Comparison of ENCODE assay signal across 8 cellular contexts in the genomic region with DNA sequence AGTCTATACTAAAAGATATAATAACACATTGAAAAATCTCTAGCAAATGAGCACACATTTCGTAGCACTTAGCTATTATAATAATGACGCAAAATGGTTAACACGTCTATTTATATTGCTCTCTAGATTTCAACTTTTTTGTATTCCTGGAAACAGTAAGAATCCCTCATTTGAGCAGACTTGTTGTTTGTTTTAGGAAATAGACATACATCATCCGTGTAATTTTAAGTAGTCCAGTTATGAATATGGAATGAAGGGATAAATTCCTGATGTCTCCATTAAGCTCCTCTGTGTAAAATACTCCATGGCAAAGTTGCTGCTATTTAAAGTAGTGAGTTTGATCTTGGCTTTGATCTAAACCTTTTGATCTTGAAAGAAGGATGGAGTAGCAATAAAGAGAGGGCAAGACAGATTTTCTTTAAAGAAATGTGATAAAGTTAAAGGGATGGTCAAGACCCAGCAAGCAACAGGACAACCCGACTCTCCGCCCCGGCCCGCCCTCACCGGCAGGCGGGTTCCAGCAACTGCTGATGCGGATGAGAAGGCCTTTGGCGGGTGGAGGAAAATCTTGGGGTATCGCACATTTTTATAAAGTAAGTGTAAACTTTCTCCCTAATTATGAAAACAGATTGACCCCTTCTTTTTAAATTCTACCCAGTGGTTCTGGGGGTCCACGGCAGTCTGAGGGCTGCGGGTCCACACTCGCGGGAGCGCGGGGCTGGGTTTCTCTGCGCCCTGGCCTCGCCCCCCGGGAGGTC.
DNase-seq lines count a peak whose midpoint lies in the region; ATAC-seq and TF ChIP-seq lines count a peak whose summit lies in the region.

No MANE protein-coding gene starts in this region.

- H3K4me1 Mint-ChIP-seq in CD4-positive, alpha-beta T cell (ENCODE audit: low read depth) = peaks cover 14% of the 10 kb centered on the region

- H3K4me1 ChIP-seq in adrenal gland (replicated peaks in 1 of 2) (peaks cover 23 to 41% of the 10 kb centered on the region in 2 donors), right cardiac atrium (ENCODE audit: control insufficient read depth, insufficient read depth, low read length) (no peaks in the 10 kb centered on the region), prostate gland (replicated peaks) (peaks cover 3% of the 10 kb centered on the region)

- POLR2A ChIA-PET in CD4-positive, alpha-beta T cell (lab: Charles Lee) = no interaction called here

- H3K27ac Mint-ChIP-seq in CD4-positive, alpha-beta T cell = no peak overlapping the region

- no peaks in the 10 kb centered on the region for H3K9me3 Mint-ChIP-seq in CD4-positive, alpha-beta T cell

- no peaks in the 10 kb centered on the region for H3K9me3 ChIP-seq in CD4-positive, alpha-beta T cell (ENCODE audit: control insufficient read depth, low read length)
- H3K9me3 ChIP-seq in adrenal gland (replicated peaks in 1 of 3) (no peaks in the 10 kb centered on the region), right cardiac atrium (ENCODE audit: control insufficient read depth, low read length) (no peaks in the 10 kb centered on the region), prostate gland (no peaks in the 10 kb centered on the region)

- H3K4me3 ChIP-seq in adrenal gland = peak overlapping the region in 3 of 4 donors; percentile 16 to 95 (median 62)
- H3K4me3 ChIP-seq in right cardiac atrium (ENCODE audit: low read length) = peak overlapping the region; percentile 94
- H3K4me3 ChIP-seq in prostate gland = peak overlapping the region; percentile 64 to 71

- no peak for DNase-seq in CD4-positive, alpha-beta T cell
- DNase-seq in GM19240 (ENCODE audit: insufficient read length, low spot score) (peak; percentile 33), NCI-H146 treated with DMSO at 0.1 percent for 48 hours (lab: John Stamatoyannopoulos, UW; ENCODE audit: unreplicated experiment) (peak; percentile 16), adrenal gland (peak; percentile 65 to 80 (median 75)), right cardiac atrium (peak; percentile 64 to 88 (median 85)), prostate gland (ENCODE audit: low spot score) (peak; percentile 60), midbrain (lab: John Stamatoyannopoulos, UW) (no peak)

- H3K36me3 ChIP-seq in adrenal gland (replicated peaks in 1 of 2) (no peaks in the 10 kb centered on the region), prostate gland (no peaks in the 10 kb centered on the region)

- TF ChIP-seq POLR2A in adrenal gland (IDR thresholded peaks at IDR 0.05) (no peak), prostate gland (IDR thresholded peaks at IDR 0.05) (no peak)

- H3K27ac ChIP-seq in CD4-positive, alpha-beta T cell (ENCODE audit: low read depth, low read length) = no peak overlapping the region
- H3K27ac ChIP-seq in adrenal gland (peak overlapping the region; percentile 72 to 99 (median 84)), right cardiac atrium (ENCODE audit: low read length) (peak overlapping the region; percentile 87), prostate gland (peak overlapping the region; percentile 94 to 96)

- CTCF ChIA-PET in CD4-positive, alpha-beta T cell (lab: Charles Lee) = interaction anchor here (0.6 kb wide), 1 partner anchor 296 kb away, joined by 3 read pairs; no protein-coding TSS in a partner anchor

- WGBS in adrenal gland, 4 donors = 9 to 12% (median 10%) methylated on average over 13 to 22 of the region's 22 CpGs
- 9% methylated on average over 22 of the region's 22 CpGs for WGBS in right cardiac atrium
- 4% methylated on average over 22 of the region's 22 CpGs for WGBS in prostate gland

- no peaks in the 10 kb centered on the region for H3K36me3 Mint-ChIP-seq in CD4-positive, alpha-beta T cell (ENCODE audit: low read depth)

- no peak for TF ChIP-seq CTCF in CD4-positive, alpha-beta T cell (IDR thresholded peaks at IDR 0.05)
- TF ChIP-seq CTCF in adrenal gland (IDR thresholded peaks at IDR 0.05) = peak in 4 of 6 experiments; percentile 17 to 45 (median 26)
- peak in 2 of 4 experiments; percentile 18 to 46 for TF ChIP-seq CTCF in prostate gland (IDR thresholded peaks at IDR 0.05)

- peaks cover 48% of the 10 kb centered on the region for H3K27me3 ChIP-seq in CD4-positive, alpha-beta T cell (ENCODE audit: control insufficient read depth, insufficient read depth, low read length)
- no peaks in the 10 kb centered on the region for H3K27me3 ChIP-seq in adrenal gland
- no peaks in the 10 kb centered on the region for H3K27me3 ChIP-seq in right cardiac atrium (ENCODE audit: control insufficient read depth, insufficient read depth)
- H3K27me3 ChIP-seq in prostate gland (replicated peaks; ENCODE audit: insufficient read depth) = no peaks in the 10 kb centered on the region

- H3K27me3 Mint-ChIP-seq in CD4-positive, alpha-beta T cell = peaks cover 56% of the 10 kb centered on the region

- ATAC-seq in CD4-positive, alpha-beta T cell (ENCODE audit: poor library complexity) = no peak
- ATAC-seq in right cardiac atrium = peak; percentile 55 to 56
- no peak for ATAC-seq in HG03520 (IDR thresholded peaks at IDR 0.05; ENCODE audit: unreplicated experiment)

- intact Hi-C loops in CD4-positive, alpha-beta T cell (cut with DNase I, micrococcal nuclease) = loop anchor here in 1 of 2 experiments (10.0 kb wide), 1 partner anchor 129 kb away; no protein-coding TSS in a partner anchor
- intact Hi-C loops in adrenal gland (cut with DNase I) = loop anchor here in 1 of 2 donors (10.0 kb wide), 1 partner anchor 219 kb away; no protein-coding TSS in a partner anchor
- intact Hi-C loops in right cardiac atrium (cut with DNase I) = loop anchor here in 3 of 4 donors (5.0 to 10.0 kb wide), 3 partner anchors 51 to 219 kb away; no protein-coding TSS in a partner anchor
- intact Hi-C loops in prostate gland (cut with DNase I) = loop anchor here (2.0 to 5.0 kb wide), 2 partner anchors 83 to 137 kb away; no protein-coding TSS in a partner anchor

- peak overlapping the region; percentile 77 for H3K4me3 Mint-ChIP-seq in CD4-positive, alpha-beta T cell

Comparison
In these comparisons a context has a peak if more than half of its experiments do, and no peak if none do; other contexts are left out.
1. ATAC-seq: peak in right cardiac atrium (2 of 2); none in CD4-positive, alpha-beta T cell (single experiment) and HG03520 (single experiment).
2. DNase-seq: peak in GM19240 (single experiment), NCI-H146 treated with DMSO at 0.1 percent for 48 hours (single experiment), adrenal gland (7 of 7), right cardiac atrium (3 of 3) and prostate gland (single experiment); none in CD4-positive, alpha-beta T cell (0 of 10) and midbrain (single experiment).
3. Peak in every context shown above with its lines, with median percentiles within 50 percentile points of each other: H3K4me3 ChIP-seq.